16 cellular contexts compared by ENCODE assay signal in the genomic region with DNA sequence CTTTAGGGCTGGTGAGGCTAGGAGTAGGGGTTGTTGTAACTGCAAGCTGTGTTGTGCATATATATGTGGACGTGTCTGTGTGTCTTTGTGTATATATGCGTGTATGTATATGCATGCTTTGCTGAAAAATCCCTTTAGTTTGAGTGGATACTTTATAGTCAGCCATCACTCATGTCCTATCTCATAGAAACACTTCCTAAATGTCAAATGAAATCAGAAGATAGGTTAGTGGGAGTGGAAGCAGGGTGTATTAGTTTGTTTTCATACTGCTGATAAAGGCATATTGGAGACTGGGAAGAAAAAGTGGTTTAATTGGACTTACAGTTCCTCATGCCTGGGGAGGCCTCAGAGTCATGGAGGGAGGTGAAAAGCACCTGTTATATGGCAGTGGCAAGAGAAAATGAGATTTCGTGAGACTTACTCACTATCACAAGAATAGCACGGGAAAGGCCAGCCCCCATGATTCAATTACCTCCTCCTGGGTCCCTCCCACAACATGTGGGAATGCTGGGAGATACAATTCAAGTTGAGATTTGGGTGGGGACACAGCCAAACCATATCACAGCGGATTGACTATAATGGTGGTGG.
"Had no signal": no experiment of that assay in that cellular context is flagged by ENCODE, and none has a peak within 500 bp of the region (broad histone marks: within the 10 kb centered on the region; RNA-seq: fewer than 3 reads in every experiment).

No MANE protein-coding gene starts in this region.

- H3K4me3 ChIP-seq: cardiac muscle cell, esophagus muscularis mucosa, lung, right atrium auricular region, SJCRH30, thoracic aorta had no signal

- ATAC-seq: activated CD8-positive, alpha-beta T cell treated with anti-CD3 and anti-CD28 coated beads for 36 hours had no signal

- H3K27ac ChIP-seq: cardiac muscle cell, esophagus muscularis mucosa, right atrium auricular region, SJCRH30, thoracic aorta had no signal

- H3K27me3 ChIP-seq: cardiac muscle cell, esophagus muscularis mucosa, right atrium auricular region, SJCRH30 had no signal

- DNase-seq: activated CD4-positive, alpha-beta T cell treated with anti-CD3 and anti-CD28 coated beads for 48 hours; activated CD4-positive, CD25-positive, alpha-beta regulatory T cell; activated CD8-positive, alpha-beta T cell treated with anti-CD3 and anti-CD28 coated beads for 36 hours; activated naive CD8-positive, alpha-beta T cell treated with anti-CD3 and anti-CD28 coated beads, Interleukin-2, amount 10 ng/mL, durations not matched to agents 7 days and 5 days; amygdala; effector CD8-positive, alpha-beta T cell; hippocampal formation; occipital lobe; SJCRH30 had no signal

- H3K4me3 Mint-ChIP-seq: activated CD8-positive, alpha-beta T cell treated with anti-CD3 and anti-CD28 coated beads for 36 hours; activated naive CD8-positive, alpha-beta T cell treated with anti-CD3 and anti-CD28 coated beads, Interleukin-2, amount 10 ng/mL, durations not matched to agents 7 days and 5 days; dendritic cell treated with granulocyte-macrophage colony-stimulating factor and Interleukin-4, amounts not matched to agents 40 ng/mL and 50 ng/mL, for 4 days had no signal

- H3K27ac Mint-ChIP-seq: activated CD8-positive, alpha-beta T cell treated with anti-CD3 and anti-CD28 coated beads for 36 hours; activated naive CD8-positive, alpha-beta T cell treated with anti-CD3 and anti-CD28 coated beads, Interleukin-2, amount 10 ng/mL, durations not matched to agents 7 days and 5 days; dendritic cell treated with granulocyte-macrophage colony-stimulating factor and Interleukin-4, amounts not matched to agents 40 ng/mL and 50 ng/mL, for 4 days; progenitor cell of endocrine pancreas had no signal

- H3K4me1 ChIP-seq: SJCRH30 had no signal

- H3K36me3 ChIP-seq: cardiac muscle cell, right atrium auricular region, SJCRH30, thoracic aorta had no signal

- H3K9me3 ChIP-seq: esophagus muscularis mucosa, right atrium auricular region, SJCRH30, thoracic aorta had no signal

- H3K9me3 Mint-ChIP-seq: activated naive CD8-positive, alpha-beta T cell treated with anti-CD3 and anti-CD28 coated beads, Interleukin-2, amount 10 ng/mL, durations not matched to agents 7 days and 5 days had no signal

- H3K27me3 Mint-ChIP-seq: activated CD8-positive, alpha-beta T cell treated with anti-CD3 and anti-CD28 coated beads for 36 hours; activated naive CD8-positive, alpha-beta T cell treated with anti-CD3 and anti-CD28 coated beads, Interleukin-2, amount 10 ng/mL, durations not matched to agents 7 days and 5 days; dendritic cell treated with granulocyte-macrophage colony-stimulating factor and Interleukin-4, amounts not matched to agents 40 ng/mL and 50 ng/mL, for 4 days; progenitor cell of endocrine pancreas had no signal
